ENCODE assay signal across 23 cellular contexts in the genomic region with DNA sequence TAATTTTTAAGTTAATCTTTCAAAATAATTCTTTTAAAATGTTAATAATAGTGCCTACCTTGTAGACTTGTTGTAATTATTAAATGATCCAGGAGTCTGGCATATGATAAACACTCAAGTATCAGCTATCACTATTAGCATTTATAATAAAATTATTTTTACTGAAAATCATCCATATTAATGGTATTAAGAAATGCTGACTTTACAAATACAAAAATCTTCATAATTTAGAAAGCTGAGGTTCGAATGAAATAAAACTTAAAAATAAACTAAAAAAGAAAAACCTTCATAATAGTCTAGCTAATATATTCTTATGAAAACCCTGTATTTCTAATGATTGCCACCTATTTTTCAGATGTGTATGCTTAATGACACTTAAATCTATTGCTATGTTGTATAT. TPM values are rescaled to one million over a fixed set of nuclear protein-coding genes. Genes with fewer than 3 reads are reported as not detected.
DNase-seq lines count a peak whose midpoint lies in the region; ATAC-seq, FAIRE-seq and TF ChIP-seq lines count a peak whose summit lies in the region.
"Had no signal": no experiment of that assay in that cellular context is flagged by ENCODE, and none has a peak within 500 bp of the region (broad histone marks: within the 10 kb centered on the region; RNA-seq: fewer than 3 reads in every experiment).

No MANE protein-coding gene starts in this region.

- no peak overlapping the region for H4K91ac ChIP-seq in IMR-90 (ENCODE audit: insufficient read depth, low read depth, low read length)

- no peaks in the 10 kb centered on the region for H3K4me1 ChIP-seq in HepG2 (ENCODE audit: insufficient read depth, low read length)
- H3K4me1 ChIP-seq in right lobe of liver: peaks cover 0 to 8% (median 0%) of the 10 kb centered on the region in 4 donors
- no peaks in the 10 kb centered on the region for H3K4me1 ChIP-seq in IMR-90 (ENCODE audit: control insufficient read depth, insufficient read depth, low read length)
- H3K4me1 ChIP-seq: BLaER1 had no signal

- no peak overlapping the region for H4K5ac ChIP-seq in IMR-90 (ENCODE audit: low read depth, low read length)

- no peak overlapping the region for H2BK15ac ChIP-seq in IMR-90 (ENCODE audit: low read depth, low read length)

- H3K4ac ChIP-seq in IMR-90 (ENCODE audit: low read depth, low read length): no peak overlapping the region

- no TSS peak for BruUV-seq in HepG2 (replicated peaks; lab: Mats Ljungman, UMichigan)
- no TSS peak for BruUV-seq in IMR-90 (replicated peaks; lab: Mats Ljungman, UMichigan)

- H2AK9ac ChIP-seq in IMR-90 (replicated peaks; ENCODE audit: low read depth, low read length, poor library complexity): no peak overlapping the region

- H3K56ac ChIP-seq in IMR-90 (ENCODE audit: extremely low read depth, insufficient read depth, low read length): no peak overlapping the region

- in situ Hi-C loops in HepG2 (cut with HindIII; ENCODE audit: extremely low pct_ligation_motif_present, low pct_unique_long_range_greater_than_20kb): no loop called here
- in situ Hi-C loops in IMR-90 (cut with MboI; ENCODE audit: low sequenced_read_pairs): no loop called here

- H3K4me2 ChIP-seq in HepG2 (ENCODE audit: low read depth, low read length) (no peak overlapping the region), IMR-90 (ENCODE audit: low read depth, low read length) (no peak overlapping the region)
- H3K4me2 ChIP-seq: BLaER1 had no signal

- TF ChIP-seq EP300 in HepG2 (IDR thresholded peaks at IDR 0.05; ENCODE audit: low read depth in 2 of 2, low read length in 2 of 2): no peak
- no peak for TF ChIP-seq EP300 in HepG2 (CRISPR knock-in tag; IDR thresholded peaks at IDR 0.05; ENCODE audit: borderline replicate concordance)

- H2BK120ac ChIP-seq in IMR-90 (ENCODE audit: low read depth, low read length): no peak overlapping the region

- H3K36me3 ChIP-seq in HepG2 (replicated peaks in 1 of 2; ENCODE audit: control insufficient read depth in 1 of 2, insufficient read depth in 2 of 2, low read length in 2 of 2) (no peaks in the 10 kb centered on the region), right lobe of liver (no peaks in the 10 kb centered on the region), IMR-90 (ENCODE audit: control insufficient read depth, insufficient read depth, low read length) (0 out of 2 replicates have a peak, but pooled peaks cover 1% of the 10 kb centered on the region)
- H3K36me3 ChIP-seq: BE2C, BLaER1 had no signal

- TF ChIP-seq RAD21 in HepG2 (CRISPR knock-in tag; IDR thresholded peaks at IDR 0.05) (no peak), IMR-90 (IDR thresholded peaks at IDR 0.05; ENCODE audit: low read length) (no peak)

- 43% methylated on average over 1 of the region's 1 CpG for WGBS in HepG2 (ENCODE audit: low lambda C conversion rate)
- 93% methylated on average over 1 of the region's 1 CpG for WGBS in right lobe of liver (ENCODE audit: insufficient coverage, low coverage, low lambda C conversion rate, missing lambda C conversion rate)
- no CpG with 5 or more reads among the region's 1 CpG for WGBS in IMR-90 (ENCODE audit: extremely low coverage in 2 of 2, insufficient read length in 1 of 2), 2 experiments

- TF ChIP-seq CTCF in HepG2 (CRISPR knock-in tag; IDR thresholded peaks at IDR 0.05) (no peak), right lobe of liver (IDR thresholded peaks at IDR 0.05) (no peak), IMR-90 (conservative IDR thresholded peaks at IDR 0.05; ENCODE audit: low read depth, low read length) (no peak)

- TF ChIP-seq POLR2A in HepG2 (IDR thresholded peaks at IDR 0.05; ENCODE audit: insufficient read depth in 1 of 2, low read depth in 2 of 2, low read length in 2 of 2): no peak
- no peak for TF ChIP-seq POLR2A in right lobe of liver (IDR thresholded peaks at IDR 0.05)
- TF ChIP-seq POLR2A in IMR-90 (IDR thresholded peaks at IDR 0.05; ENCODE audit: low read depth, low read length): no peak

- H3K79me1 ChIP-seq in IMR-90 (ENCODE audit: low read depth in 1 of 2, low read length in 2 of 2): peaks cover 6 to 15% of the 10 kb centered on the region in 2 experiments

- no peak overlapping the region for H3K4me3 ChIP-seq in HepG2 (replicated peaks in 1 of 3; ENCODE audit: insufficient read depth in 1 of 3, low read depth in 2 of 3, low read length in 3 of 3)
- H3K4me3 ChIP-seq in right lobe of liver: no peak overlapping the region
- no peak overlapping the region for H3K4me3 ChIP-seq in IMR-90 (ENCODE audit: insufficient read depth, low read depth, low read length)
- H3K4me3 ChIP-seq: BLaER1, GM12878 had no signal

- no peak overlapping the region for H2BK20ac ChIP-seq in IMR-90 (ENCODE audit: low read depth, low read length)

- H3K9me3 ChIP-seq in HepG2 (ENCODE audit: low read length): no peaks in the 10 kb centered on the region
- no peaks in the 10 kb centered on the region for H3K9me3 ChIP-seq in right lobe of liver
- H3K9me3 ChIP-seq in IMR-90 (ENCODE audit: control insufficient read depth, insufficient read depth, low read length): no peaks in the 10 kb centered on the region
- H3K9me3 ChIP-seq: BE2C had no signal

- ATAC-seq in HepG2: no peak
- no peak for ATAC-seq in right lobe of liver
- ATAC-seq in IMR-90 (ENCODE audit: low read depth): no peak
- ATAC-seq: GM12878 had no signal

- no peak overlapping the region for H4K8ac ChIP-seq in IMR-90 (ENCODE audit: low read depth in 2 of 2, low read length in 2 of 2)

- H3K27ac ChIP-seq in HepG2 (ENCODE audit: extremely low read length, insufficient read depth, low read length) (no peak overlapping the region), right lobe of liver (no peak overlapping the region), IMR-90 (ENCODE audit: insufficient read depth, low read length) (no peak overlapping the region)
- H3K27ac ChIP-seq: 22Rv1, BLaER1 had no signal

- CTCF ChIA-PET in HepG2 (lab: Yijun Ruan, JAX; ENCODE audit: low intra/inter-chr PET ratio, low total read pairs) (no interaction called here), IMR-90 (lab: Yijun Ruan, JAX) (interaction anchor here (1.2 kb wide), 1 partner anchor 33 kb away, joined by 3 read pairs; no protein-coding TSS in a partner anchor)

- no peaks in the 10 kb centered on the region for H3K79me2 ChIP-seq in HepG2 (ENCODE audit: insufficient read depth, low read length)

- H2BK5ac ChIP-seq in IMR-90 (ENCODE audit: low read depth, low read length, poor library complexity, severe bottlenecking): no peak overlapping the region

- no peak overlapping the region for H3K14ac ChIP-seq in IMR-90 (replicated peaks; ENCODE audit: low read depth, low read length)

- H2AFZ ChIP-seq in HepG2 (ENCODE audit: low read length) (no peak overlapping the region), IMR-90 (replicated peaks; ENCODE audit: low read length, poor library complexity) (no peak overlapping the region)

- H3K27me3 ChIP-seq in HepG2 (ENCODE audit: control insufficient read depth in 1 of 2, insufficient read depth in 2 of 2, low read length in 2 of 2): no peaks in the 10 kb centered on the region
- peaks cover 0 to 10% of the 10 kb centered on the region in 2 donors for H3K27me3 ChIP-seq in right lobe of liver
- no peaks in the 10 kb centered on the region for H3K27me3 ChIP-seq in IMR-90 (ENCODE audit: control insufficient read depth, insufficient read depth, low read length)
- H3K27me3 ChIP-seq: BE2C, BLaER1 had no signal

- dilution Hi-C loops in IMR-90 (cut with HindIII; ENCODE audit: low sequenced_read_pairs, unreplicated experiment): no loop called here

- H4K20me1 ChIP-seq in HepG2 (ENCODE audit: insufficient read depth, low read length): no peaks in the 10 kb centered on the region
- no peaks in the 10 kb centered on the region for H4K20me1 ChIP-seq in IMR-90 (ENCODE audit: insufficient read depth, low read length)
- H4K20me1 ChIP-seq: BLaER1 had no signal

- no peak overlapping the region for H3K9ac ChIP-seq in HepG2 (ENCODE audit: insufficient read depth, low read depth, low read length)
- H3K9ac ChIP-seq in IMR-90 (ENCODE audit: low read depth, low read length): no peak overlapping the region
- H3K9ac ChIP-seq: BLaER1 had no signal

- no peak overlapping the region for H3K23ac ChIP-seq in IMR-90 (ENCODE audit: low read depth, low read length)

- no peak overlapping the region for H3K18ac ChIP-seq in IMR-90 (ENCODE audit: low read depth, low read length)

- H2AK5ac ChIP-seq in IMR-90 (ENCODE audit: low read depth, low read length): no peak overlapping the region

- DNase-seq in HepG2 (ENCODE audit: low spot score) (no peak), right lobe of liver (no peak), IMR-90 (no peak), frontal cortex (ENCODE audit: low spot score in 2 of 2) (no peak), NK-92 (lab: John Stamatoyannopoulos, UW; ENCODE audit: unreplicated experiment) (no peak), putamen (ENCODE audit: low spot score) (no peak), DMS53 treated with DMSO at 0.1 percent for 48 hours (lab: John Stamatoyannopoulos, UW; ENCODE audit: unreplicated experiment) (no peak)
- DNase-seq: ACHN; BE2C; CD4-positive, alpha-beta memory T cell; CD4-positive, CD25-positive, alpha-beta regulatory T cell; CD8-positive, alpha-beta memory T cell; COR-L47; DMS 273 treated with DMSO at 0.1 percent for 48 hours; DMS153; DMS53; DMS79 treated with DMSO at 0.1 percent for 48 hours; GDM1 had no signal

- POLR2A ChIA-PET in HepG2 (lab: Yijun Ruan, JAX) (interaction anchor here (1.1 kb wide), 1 partner anchor 21 kb away, joined by 3 read pairs; no protein-coding TSS in a partner anchor), IMR-90 (lab: Charles Lee; ENCODE audit: unreplicated experiment) (no interaction called here)

- FAIRE-seq in HepG2 (lab: Jason Lieb, UNC) (no peak), frontal cortex (lab: Jason Lieb, UNC) (peak; percentile 6)
- FAIRE-seq: GM12878, GM12892, GM18507 had no signal

- no peaks in the 10 kb centered on the region for H3K9me1 ChIP-seq in IMR-90 (ENCODE audit: insufficient read depth, low read length)

- intact Hi-C loops in HepG2 (cut with micrococcal nuclease; ENCODE audit: unreplicated experiment) (no loop called here), right lobe of liver (cut with DNase I) (no loop called here), IMR-90 (cut with micrococcal nuclease) (no loop called here)

RNA-seq across cellular contexts. Expression of a gene that starts 5.2 kb away (rescaled TPM):
- 0.11 TPM in 1 of 2 replicates, not detected in the other for total RNA-seq in HepG2 (2016; rRNA removed; fragmentation: Illumina TruSeq; extraction: Trizol)
- not detected in 2 replicates for total RNA-seq in HepG2 (2016; cell fraction: cytosol; rRNA removed; fragmentation: Illumina TruSeq; extraction: Trizol; ENCODE audit: low read depth)
- 0.18 and 0.26 TPM in 2 replicates for total RNA-seq in HepG2 (2016; cell fraction: insoluble cytoplasmic fraction; rRNA removed; fragmentation: Illumina TruSeq; extraction: Trizol)
- 0.21 TPM in 1 of 2 replicates, not detected in the other for total RNA-seq in HepG2 (2016; cell fraction: membrane; rRNA removed; fragmentation: Illumina TruSeq; extraction: Trizol)
- total RNA-seq in HepG2 (2016; cell fraction: nucleus; rRNA removed; fragmentation: Illumina TruSeq; extraction: Trizol): not detected in 2 replicates
- 0.13 TPM in 2 replicates for polyA plus RNA-seq in HepG2 (2011; rRNA removed)
- polyA plus RNA-seq in HepG2 (2011; cell fraction: cytosol; rRNA removed): 0.12 and 0.13 TPM in 2 replicates
- polyA plus RNA-seq in HepG2 (2011; cell fraction: nucleus; rRNA removed): 0.09 TPM in 1 of 2 replicates, not detected in the other
- 0.17 and 0.20 TPM in 2 replicates for polyA plus RNA-seq in HepG2 (2012)
- polyA plus RNA-seq in HepG2 (2016; cell fraction: cytosol; fragmentation: Illumina TruSeq; extraction: Trizol; ENCODE audit: low read depth): not detected in 2 replicates
- polyA plus RNA-seq in HepG2 (2016; cell fraction: insoluble cytoplasmic fraction; fragmentation: Illumina TruSeq; extraction: Trizol; ENCODE audit: low read depth): not detected in 2 replicates
- polyA plus RNA-seq in HepG2 (2016; cell fraction: membrane; fragmentation: Illumina TruSeq; extraction: Trizol; ENCODE audit: low read depth): not detected in 2 replicates
- polyA plus RNA-seq in HepG2 (2016; cell fraction: nucleus; fragmentation: Illumina TruSeq; extraction: Trizol; ENCODE audit: insufficient read depth, low read depth): not detected in 2 replicates
- not detected in 2 replicates for polyA minus RNA-seq in HepG2 (2011; rRNA and poly(A)+ RNA removed; ENCODE audit: low replicate concordance)
- polyA minus RNA-seq in HepG2 (2011; cell fraction: cytosol; rRNA and poly(A)+ RNA removed): not detected in 2 replicates
- polyA minus RNA-seq in HepG2 (2011; cell fraction: nucleus; rRNA and poly(A)+ RNA removed): not detected in 2 replicates
- under 1 TPM in 2 of 6 experiments, not detected in 4; 0.20 to 0.43 TPM for total RNA-seq in right lobe of liver
- total RNA-seq in IMR-90 (2012; rRNA removed): 35.0 and 44.4 TPM in 2 replicates
- 34.7 and 35.1 TPM in 2 replicates for polyA plus RNA-seq in IMR-90 (2012; rRNA removed)
- polyA plus RNA-seq in IMR-90 (2012; cell fraction: cytosol; rRNA removed): 26.9 and 31.0 TPM in 2 replicates
- 5.1 and 15.3 TPM in 2 replicates for polyA plus RNA-seq in IMR-90 (2012; cell fraction: nucleus; rRNA removed; ENCODE audit: low replicate concordance)
- total RNA-seq in frontal cortex: 0.82 TPM
- total RNA-seq: CD8-positive, alpha-beta memory T cell; GM12878 had no signal

RNA-seq across cellular contexts. Expression of a gene that starts 26.5 kb away (rescaled TPM):
- total RNA-seq in HepG2 (2016; rRNA removed; fragmentation: Illumina TruSeq; extraction: Trizol): 50.2 and 81.2 TPM in 2 replicates
- 6.3 and 7.1 TPM in 2 replicates for total RNA-seq in HepG2 (2016; cell fraction: cytosol; rRNA removed; fragmentation: Illumina TruSeq; extraction: Trizol; ENCODE audit: low read depth)
- total RNA-seq in HepG2 (2016; cell fraction: insoluble cytoplasmic fraction; rRNA removed; fragmentation: Illumina TruSeq; extraction: Trizol): 48.6 and 78.2 TPM in 2 replicates
- total RNA-seq in HepG2 (2016; cell fraction: membrane; rRNA removed; fragmentation: Illumina TruSeq; extraction: Trizol): 10.9 and 12.9 TPM in 2 replicates
- total RNA-seq in HepG2 (2016; cell fraction: nucleus; rRNA removed; fragmentation: Illumina TruSeq; extraction: Trizol): 48.8 and 52.3 TPM in 2 replicates
- polyA plus RNA-seq in HepG2 (2011; rRNA removed): 4.9 and 6.2 TPM in 2 replicates
- 1.9 and 3.3 TPM in 2 replicates for polyA plus RNA-seq in HepG2 (2011; cell fraction: cytosol; rRNA removed)
- polyA plus RNA-seq in HepG2 (2011; cell fraction: nucleus; rRNA removed): 3.9 and 5.4 TPM in 2 replicates
- 16.0 and 16.8 TPM in 2 replicates for polyA plus RNA-seq in HepG2 (2012)
- 0.85 and 1.0 TPM in 2 replicates for polyA plus RNA-seq in HepG2 (2016; cell fraction: cytosol; fragmentation: Illumina TruSeq; extraction: Trizol; ENCODE audit: low read depth)
- polyA plus RNA-seq in HepG2 (2016; cell fraction: insoluble cytoplasmic fraction; fragmentation: Illumina TruSeq; extraction: Trizol; ENCODE audit: low read depth): 36.8 and 38.9 TPM in 2 replicates
- polyA plus RNA-seq in HepG2 (2016; cell fraction: membrane; fragmentation: Illumina TruSeq; extraction: Trizol; ENCODE audit: low read depth): 4.0 and 4.5 TPM in 2 replicates
- polyA plus RNA-seq in HepG2 (2016; cell fraction: nucleus; fragmentation: Illumina TruSeq; extraction: Trizol; ENCODE audit: insufficient read depth, low read depth): 16.5 and 20.2 TPM in 2 replicates
- polyA minus RNA-seq in HepG2 (2011; rRNA and poly(A)+ RNA removed; ENCODE audit: low replicate concordance): 3.7 and 7.0 TPM in 2 replicates
- 15.4 and 18.9 TPM in 2 replicates for polyA minus RNA-seq in HepG2 (2011; cell fraction: cytosol; rRNA and poly(A)+ RNA removed)
- 53.0 and 55.0 TPM in 2 replicates for polyA minus RNA-seq in HepG2 (2011; cell fraction: nucleus; rRNA and poly(A)+ RNA removed)
- 10 to 100 TPM; 13.3 to 19.8 (median 16.5) TPM for total RNA-seq in right lobe of liver
- total RNA-seq in IMR-90 (2012; rRNA removed): 43.4 and 106 TPM in 2 replicates
- polyA plus RNA-seq in IMR-90 (2012; rRNA removed): 8.7 and 11.0 TPM in 2 replicates
- 1.3 and 1.4 TPM in 2 replicates for polyA plus RNA-seq in IMR-90 (2012; cell fraction: cytosol; rRNA removed)
- polyA plus RNA-seq in IMR-90 (2012; cell fraction: nucleus; rRNA removed; ENCODE audit: low replicate concordance): 1.2 and 5.0 TPM in 2 replicates
- 41.6 TPM for total RNA-seq in frontal cortex

RNA-seq across cellular contexts. Expression of a gene that starts 27.5 kb away (rescaled TPM):
- total RNA-seq in HepG2 (2016; rRNA removed; fragmentation: Illumina TruSeq; extraction: Trizol) (96.4 and 124 TPM in 2 replicates), right lobe of liver (10 to 100 TPM; 24.7 to 41.0 (median 32.1) TPM), IMR-90 (2012; rRNA removed) (25.1 and 33.9 TPM in 2 replicates), frontal cortex (32.2 TPM)
- total RNA-seq in HepG2 (2016; cell fraction: cytosol; rRNA removed; fragmentation: Illumina TruSeq; extraction: Trizol; ENCODE audit: low read depth): 46.9 and 57.6 TPM in 2 replicates
- total RNA-seq in HepG2 (2016; cell fraction: insoluble cytoplasmic fraction; rRNA removed; fragmentation: Illumina TruSeq; extraction: Trizol): 106 and 134 TPM in 2 replicates
- total RNA-seq in HepG2 (2016; cell fraction: membrane; rRNA removed; fragmentation: Illumina TruSeq; extraction: Trizol): 88.4 and 94.7 TPM in 2 replicates
- 40.3 and 42.8 TPM in 2 replicates for total RNA-seq in HepG2 (2016; cell fraction: nucleus; rRNA removed; fragmentation: Illumina TruSeq; extraction: Trizol)
- polyA plus RNA-seq in HepG2 (2011; rRNA removed) (38.4 and 43.4 TPM in 2 replicates), IMR-90 (2012; rRNA removed) (65.1 and 76.5 TPM in 2 replicates)
- 38.9 and 41.3 TPM in 2 replicates for polyA plus RNA-seq in HepG2 (2011; cell fraction: cytosol; rRNA removed)
- polyA plus RNA-seq in HepG2 (2011; cell fraction: nucleus; rRNA removed): 14.4 and 16.4 TPM in 2 replicates
- 70.7 and 104 TPM in 2 replicates for polyA plus RNA-seq in HepG2 (2012)
- 71.4 and 90.2 TPM in 2 replicates for polyA plus RNA-seq in HepG2 (2016; cell fraction: cytosol; fragmentation: Illumina TruSeq; extraction: Trizol; ENCODE audit: low read depth)
- 174 and 188 TPM in 2 replicates for polyA plus RNA-seq in HepG2 (2016; cell fraction: insoluble cytoplasmic fraction; fragmentation: Illumina TruSeq; extraction: Trizol; ENCODE audit: low read depth)
- polyA plus RNA-seq in HepG2 (2016; cell fraction: membrane; fragmentation: Illumina TruSeq; extraction: Trizol; ENCODE audit: low read depth): 127 and 136 TPM in 2 replicates
- polyA plus RNA-seq in HepG2 (2016; cell fraction: nucleus; fragmentation: Illumina TruSeq; extraction: Trizol; ENCODE audit: insufficient read depth, low read depth): 94.4 and 110 TPM in 2 replicates
- 6.8 and 12.8 TPM in 2 replicates for polyA minus RNA-seq in HepG2 (2011; rRNA and poly(A)+ RNA removed; ENCODE audit: low replicate concordance)
- 28.2 and 31.7 TPM in 2 replicates for polyA minus RNA-seq in HepG2 (2011; cell fraction: cytosol; rRNA and poly(A)+ RNA removed)
- 10.8 and 11.7 TPM in 2 replicates for polyA minus RNA-seq in HepG2 (2011; cell fraction: nucleus; rRNA and poly(A)+ RNA removed)
- 59.3 and 67.9 TPM in 2 replicates for polyA plus RNA-seq in IMR-90 (2012; cell fraction: cytosol; rRNA removed)
- polyA plus RNA-seq in IMR-90 (2012; cell fraction: nucleus; rRNA removed; ENCODE audit: low replicate concordance): 19.7 and 22.4 TPM in 2 replicates

Comparison
In these comparisons a context has a peak if more than half of its experiments do, and no peak if none do; other contexts are left out.
1. RNA of a gene that starts 5.2 kb away (total RNA-seq): 35.0 to 44.4 TPM in IMR-90; 0.82 TPM in frontal cortex (single experiment), 0.20 to 0.43 TPM in right lobe of liver and 0.11 to 0.26 TPM in HepG2; every median in the first group is over 10 times any median in the second.